Comparison of ENCODE assay signal across 2 cellular contexts in the genomic region with DNA sequence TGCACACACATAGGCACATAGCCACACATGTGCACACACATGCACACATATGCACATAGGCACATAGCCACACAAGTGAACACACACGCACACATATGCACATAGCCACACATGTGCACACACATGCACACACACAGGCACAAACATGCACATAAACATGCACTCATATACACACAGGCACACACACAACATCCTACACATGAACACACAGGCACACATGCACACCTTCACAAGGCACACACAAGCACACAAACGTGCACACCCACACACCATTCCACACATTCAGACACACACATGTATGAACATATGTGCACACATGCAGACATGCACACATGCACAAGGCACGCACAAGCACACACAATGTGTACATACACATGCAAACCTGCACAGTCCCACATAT.
TF ChIP-seq lines count a peak whose summit lies in the region.

No MANE protein-coding gene starts in this region.

TF ChIP-seq in HEK293, 187 proteins besides CTCF, POLR2A, EP300 and RAD21 (continued from another document):
- TF ChIP-seq, protein P1, sequence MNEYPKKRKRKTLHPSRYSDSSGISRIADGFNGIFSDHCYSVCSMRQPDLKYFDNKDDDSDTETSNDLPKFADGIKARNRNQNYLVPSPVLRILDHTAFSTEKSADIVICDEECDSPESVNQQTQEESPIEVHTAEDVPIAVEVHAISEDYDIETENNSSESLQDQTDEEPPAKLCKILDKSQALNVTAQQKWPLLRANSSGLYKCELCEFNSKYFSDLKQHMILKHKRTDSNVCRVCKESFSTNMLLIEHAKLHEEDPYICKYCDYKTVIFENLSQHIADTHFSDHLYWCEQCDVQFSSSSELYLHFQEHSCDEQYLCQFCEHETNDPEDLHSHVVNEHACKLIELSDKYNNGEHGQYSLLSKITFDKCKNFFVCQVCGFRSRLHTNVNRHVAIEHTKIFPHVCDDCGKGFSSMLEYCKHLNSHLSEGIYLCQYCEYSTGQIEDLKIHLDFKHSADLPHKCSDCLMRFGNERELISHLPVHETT (tag by site-specific recombination; IDR thresholded peaks at IDR 0.05) = no peak
- TF ChIP-seq ZNF140 (tag by site-specific recombination; IDR thresholded peaks at IDR 0.05) (no peak), BCL11A (tag by site-specific recombination; IDR thresholded peaks at IDR 0.05; ENCODE audit: low read depth) (no peak), GLI4 (tag by site-specific recombination; IDR thresholded peaks at IDR 0.05) (peak; percentile 59; the same call in 1 of the 2 replicates), HOXD13 (CRISPR knock-in tag; IDR thresholded peaks at IDR 0.05; ENCODE audit: borderline replicate concordance) (0 out of 2 replicates have a peak, but pooled peaks have one; percentile 14), ZNF548 (tag by site-specific recombination; IDR thresholded peaks at IDR 0.05) (no peak)
- TF ChIP-seq, protein P2, sequence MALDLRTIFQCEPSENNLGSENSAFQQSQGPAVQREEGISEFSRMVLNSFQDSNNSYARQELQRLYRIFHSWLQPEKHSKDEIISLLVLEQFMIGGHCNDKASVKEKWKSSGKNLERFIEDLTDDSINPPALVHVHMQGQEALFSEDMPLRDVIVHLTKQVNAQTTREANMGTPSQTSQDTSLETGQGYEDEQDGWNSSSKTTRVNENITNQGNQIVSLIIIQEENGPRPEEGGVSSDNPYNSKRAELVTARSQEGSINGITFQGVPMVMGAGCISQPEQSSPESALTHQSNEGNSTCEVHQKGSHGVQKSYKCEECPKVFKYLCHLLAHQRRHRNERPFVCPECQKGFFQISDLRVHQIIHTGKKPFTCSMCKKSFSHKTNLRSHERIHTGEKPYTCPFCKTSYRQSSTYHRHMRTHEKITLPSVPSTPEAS (tag by site-specific recombination; IDR thresholded peaks at IDR 0.05) = peak; percentile 58; the same call in 1 of the 2 replicates
- TF ChIP-seq, protein P3, sequence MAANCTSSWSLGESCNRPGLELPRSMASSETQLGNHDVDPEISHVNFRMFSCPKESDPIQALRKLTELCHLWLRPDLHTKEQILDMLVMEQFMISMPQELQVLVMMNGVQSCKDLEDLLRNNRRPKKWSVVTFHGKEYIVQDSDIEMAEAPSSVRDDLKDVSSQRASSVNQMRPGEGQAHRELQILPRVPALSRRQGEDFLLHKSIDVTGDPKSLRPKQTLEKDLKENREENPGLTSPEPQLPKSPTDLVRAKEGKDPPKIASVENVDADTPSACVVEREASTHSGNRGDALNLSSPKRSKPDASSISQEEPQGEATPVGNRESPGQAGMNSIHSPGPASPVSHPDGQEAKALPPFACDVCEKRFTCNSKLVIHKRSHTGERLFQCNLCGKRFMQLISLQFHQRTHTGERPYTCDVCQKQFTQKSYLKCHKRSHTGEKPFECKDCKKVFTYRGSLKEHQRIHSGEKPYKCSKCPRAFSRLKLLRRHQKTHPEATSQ (tag by site-specific recombination; IDR thresholded peaks at IDR 0.05) = no peak
- TF ChIP-seq, protein P4, sequence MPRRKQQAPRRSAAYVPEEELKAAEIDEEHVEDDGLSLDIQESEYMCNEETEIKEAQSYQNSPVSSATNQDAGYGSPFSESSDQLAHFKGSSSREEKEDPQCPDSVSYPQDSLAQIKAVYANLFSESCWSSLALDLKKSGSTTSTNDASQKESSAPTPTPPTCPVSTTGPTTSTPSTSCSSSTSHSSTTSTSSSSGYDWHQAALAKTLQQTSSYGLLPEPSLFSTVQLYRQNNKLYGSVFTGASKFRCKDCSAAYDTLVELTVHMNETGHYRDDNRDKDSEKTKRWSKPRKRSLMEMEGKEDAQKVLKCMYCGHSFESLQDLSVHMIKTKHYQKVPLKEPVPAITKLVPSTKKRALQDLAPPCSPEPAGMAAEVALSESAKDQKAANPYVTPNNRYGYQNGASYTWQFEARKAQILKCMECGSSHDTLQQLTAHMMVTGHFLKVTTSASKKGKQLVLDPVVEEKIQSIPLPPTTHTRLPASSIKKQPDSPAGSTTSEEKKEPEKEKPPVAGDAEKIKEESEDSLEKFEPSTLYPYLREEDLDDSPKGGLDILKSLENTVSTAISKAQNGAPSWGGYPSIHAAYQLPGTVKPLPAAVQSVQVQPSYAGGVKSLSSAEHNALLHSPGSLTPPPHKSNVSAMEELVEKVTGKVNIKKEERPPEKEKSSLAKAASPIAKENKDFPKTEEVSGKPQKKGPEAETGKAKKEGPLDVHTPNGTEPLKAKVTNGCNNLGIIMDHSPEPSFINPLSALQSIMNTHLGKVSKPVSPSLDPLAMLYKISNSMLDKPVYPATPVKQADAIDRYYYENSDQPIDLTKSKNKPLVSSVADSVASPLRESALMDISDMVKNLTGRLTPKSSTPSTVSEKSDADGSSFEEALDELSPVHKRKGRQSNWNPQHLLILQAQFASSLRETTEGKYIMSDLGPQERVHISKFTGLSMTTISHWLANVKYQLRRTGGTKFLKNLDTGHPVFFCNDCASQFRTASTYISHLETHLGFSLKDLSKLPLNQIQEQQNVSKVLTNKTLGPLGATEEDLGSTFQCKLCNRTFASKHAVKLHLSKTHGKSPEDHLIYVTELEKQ (tag by site-specific recombination; IDR thresholded peaks at IDR 0.05; ENCODE audit: borderline replicate concordance) = no peak

TF ChIP-seq in WTC11, 78 proteins besides CTCF, POLR2A, EP300 and RAD21:
- TF ChIP-seq, protein P5, sequence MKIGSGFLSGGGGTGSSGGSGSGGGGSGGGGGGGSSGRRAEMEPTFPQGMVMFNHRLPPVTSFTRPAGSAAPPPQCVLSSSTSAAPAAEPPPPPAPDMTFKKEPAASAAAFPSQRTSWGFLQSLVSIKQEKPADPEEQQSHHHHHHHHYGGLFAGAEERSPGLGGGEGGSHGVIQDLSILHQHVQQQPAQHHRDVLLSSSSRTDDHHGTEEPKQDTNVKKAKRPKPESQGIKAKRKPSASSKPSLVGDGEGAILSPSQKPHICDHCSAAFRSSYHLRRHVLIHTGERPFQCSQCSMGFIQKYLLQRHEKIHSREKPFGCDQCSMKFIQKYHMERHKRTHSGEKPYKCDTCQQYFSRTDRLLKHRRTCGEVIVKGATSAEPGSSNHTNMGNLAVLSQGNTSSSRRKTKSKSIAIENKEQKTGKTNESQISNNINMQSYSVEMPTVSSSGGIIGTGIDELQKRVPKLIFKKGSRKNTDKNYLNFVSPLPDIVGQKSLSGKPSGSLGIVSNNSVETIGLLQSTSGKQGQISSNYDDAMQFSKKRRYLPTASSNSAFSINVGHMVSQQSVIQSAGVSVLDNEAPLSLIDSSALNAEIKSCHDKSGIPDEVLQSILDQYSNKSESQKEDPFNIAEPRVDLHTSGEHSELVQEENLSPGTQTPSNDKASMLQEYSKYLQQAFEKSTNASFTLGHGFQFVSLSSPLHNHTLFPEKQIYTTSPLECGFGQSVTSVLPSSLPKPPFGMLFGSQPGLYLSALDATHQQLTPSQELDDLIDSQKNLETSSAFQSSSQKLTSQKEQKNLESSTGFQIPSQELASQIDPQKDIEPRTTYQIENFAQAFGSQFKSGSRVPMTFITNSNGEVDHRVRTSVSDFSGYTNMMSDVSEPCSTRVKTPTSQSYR (CRISPR knock-in tag; IDR thresholded peaks at IDR 0.05) = no peak
- TF ChIP-seq ZNF317 (CRISPR knock-in tag; IDR thresholded peaks at IDR 0.05; ENCODE audit: borderline replicate concordance, low read depth) (no peak), PRRX2 (CRISPR knock-in tag; IDR thresholded peaks at IDR 0.05) (no peak), NR2C2 (CRISPR knock-in tag; IDR thresholded peaks at IDR 0.05) (no peak), CREB1 (CRISPR knock-in tag; IDR thresholded peaks at IDR 0.05) (no peak), SMAD4 (CRISPR knock-in tag; IDR thresholded peaks at IDR 0.05) (no peak), FOXJ3 (CRISPR knock-in tag; IDR thresholded peaks at IDR 0.05; ENCODE audit: borderline replicate concordance) (no peak), NR1H2 (CRISPR knock-in tag; IDR thresholded peaks at IDR 0.05) (no peak)
- TF ChIP-seq, protein P6, sequence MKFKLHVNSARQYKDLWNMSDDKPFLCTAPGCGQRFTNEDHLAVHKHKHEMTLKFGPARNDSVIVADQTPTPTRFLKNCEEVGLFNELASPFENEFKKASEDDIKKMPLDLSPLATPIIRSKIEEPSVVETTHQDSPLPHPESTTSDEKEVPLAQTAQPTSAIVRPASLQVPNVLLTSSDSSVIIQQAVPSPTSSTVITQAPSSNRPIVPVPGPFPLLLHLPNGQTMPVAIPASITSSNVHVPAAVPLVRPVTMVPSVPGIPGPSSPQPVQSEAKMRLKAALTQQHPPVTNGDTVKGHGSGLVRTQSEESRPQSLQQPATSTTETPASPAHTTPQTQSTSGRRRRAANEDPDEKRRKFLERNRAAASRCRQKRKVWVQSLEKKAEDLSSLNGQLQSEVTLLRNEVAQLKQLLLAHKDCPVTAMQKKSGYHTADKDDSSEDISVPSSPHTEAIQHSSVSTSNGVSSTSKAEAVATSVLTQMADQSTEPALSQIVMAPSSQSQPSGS (CRISPR knock-in tag; IDR thresholded peaks at IDR 0.05; ENCODE audit: borderline replicate concordance, low read depth) = no peak
- TF ChIP-seq, protein P7, sequence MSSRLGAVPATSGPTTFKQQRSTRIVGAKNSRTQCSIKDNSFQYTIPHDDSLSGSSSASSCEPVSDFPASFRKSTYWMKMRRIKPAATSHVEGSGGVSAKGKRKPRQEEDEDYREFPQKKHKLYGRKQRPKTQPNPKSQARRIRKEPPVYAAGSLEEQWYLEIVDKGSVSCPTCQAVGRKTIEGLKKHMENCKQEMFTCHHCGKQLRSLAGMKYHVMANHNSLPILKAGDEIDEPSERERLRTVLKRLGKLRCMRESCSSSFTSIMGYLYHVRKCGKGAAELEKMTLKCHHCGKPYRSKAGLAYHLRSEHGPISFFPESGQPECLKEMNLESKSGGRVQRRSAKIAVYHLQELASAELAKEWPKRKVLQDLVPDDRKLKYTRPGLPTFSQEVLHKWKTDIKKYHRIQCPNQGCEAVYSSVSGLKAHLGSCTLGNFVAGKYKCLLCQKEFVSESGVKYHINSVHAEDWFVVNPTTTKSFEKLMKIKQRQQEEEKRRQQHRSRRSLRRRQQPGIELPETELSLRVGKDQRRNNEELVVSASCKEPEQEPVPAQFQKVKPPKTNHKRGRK (CRISPR knock-in tag; IDR thresholded peaks at IDR 0.05; ENCODE audit: borderline replicate concordance) = no peak
- TF ChIP-seq, protein P8, sequence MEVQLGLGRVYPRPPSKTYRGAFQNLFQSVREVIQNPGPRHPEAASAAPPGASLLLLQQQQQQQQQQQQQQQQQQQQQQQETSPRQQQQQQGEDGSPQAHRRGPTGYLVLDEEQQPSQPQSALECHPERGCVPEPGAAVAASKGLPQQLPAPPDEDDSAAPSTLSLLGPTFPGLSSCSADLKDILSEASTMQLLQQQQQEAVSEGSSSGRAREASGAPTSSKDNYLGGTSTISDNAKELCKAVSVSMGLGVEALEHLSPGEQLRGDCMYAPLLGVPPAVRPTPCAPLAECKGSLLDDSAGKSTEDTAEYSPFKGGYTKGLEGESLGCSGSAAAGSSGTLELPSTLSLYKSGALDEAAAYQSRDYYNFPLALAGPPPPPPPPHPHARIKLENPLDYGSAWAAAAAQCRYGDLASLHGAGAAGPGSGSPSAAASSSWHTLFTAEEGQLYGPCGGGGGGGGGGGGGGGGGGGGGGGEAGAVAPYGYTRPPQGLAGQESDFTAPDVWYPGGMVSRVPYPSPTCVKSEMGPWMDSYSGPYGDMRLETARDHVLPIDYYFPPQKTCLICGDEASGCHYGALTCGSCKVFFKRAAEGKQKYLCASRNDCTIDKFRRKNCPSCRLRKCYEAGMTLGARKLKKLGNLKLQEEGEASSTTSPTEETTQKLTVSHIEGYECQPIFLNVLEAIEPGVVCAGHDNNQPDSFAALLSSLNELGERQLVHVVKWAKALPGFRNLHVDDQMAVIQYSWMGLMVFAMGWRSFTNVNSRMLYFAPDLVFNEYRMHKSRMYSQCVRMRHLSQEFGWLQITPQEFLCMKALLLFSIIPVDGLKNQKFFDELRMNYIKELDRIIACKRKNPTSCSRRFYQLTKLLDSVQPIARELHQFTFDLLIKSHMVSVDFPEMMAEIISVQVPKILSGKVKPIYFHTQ (CRISPR knock-in tag; IDR thresholded peaks at IDR 0.05) = no peak
- TF ChIP-seq, protein P9, sequence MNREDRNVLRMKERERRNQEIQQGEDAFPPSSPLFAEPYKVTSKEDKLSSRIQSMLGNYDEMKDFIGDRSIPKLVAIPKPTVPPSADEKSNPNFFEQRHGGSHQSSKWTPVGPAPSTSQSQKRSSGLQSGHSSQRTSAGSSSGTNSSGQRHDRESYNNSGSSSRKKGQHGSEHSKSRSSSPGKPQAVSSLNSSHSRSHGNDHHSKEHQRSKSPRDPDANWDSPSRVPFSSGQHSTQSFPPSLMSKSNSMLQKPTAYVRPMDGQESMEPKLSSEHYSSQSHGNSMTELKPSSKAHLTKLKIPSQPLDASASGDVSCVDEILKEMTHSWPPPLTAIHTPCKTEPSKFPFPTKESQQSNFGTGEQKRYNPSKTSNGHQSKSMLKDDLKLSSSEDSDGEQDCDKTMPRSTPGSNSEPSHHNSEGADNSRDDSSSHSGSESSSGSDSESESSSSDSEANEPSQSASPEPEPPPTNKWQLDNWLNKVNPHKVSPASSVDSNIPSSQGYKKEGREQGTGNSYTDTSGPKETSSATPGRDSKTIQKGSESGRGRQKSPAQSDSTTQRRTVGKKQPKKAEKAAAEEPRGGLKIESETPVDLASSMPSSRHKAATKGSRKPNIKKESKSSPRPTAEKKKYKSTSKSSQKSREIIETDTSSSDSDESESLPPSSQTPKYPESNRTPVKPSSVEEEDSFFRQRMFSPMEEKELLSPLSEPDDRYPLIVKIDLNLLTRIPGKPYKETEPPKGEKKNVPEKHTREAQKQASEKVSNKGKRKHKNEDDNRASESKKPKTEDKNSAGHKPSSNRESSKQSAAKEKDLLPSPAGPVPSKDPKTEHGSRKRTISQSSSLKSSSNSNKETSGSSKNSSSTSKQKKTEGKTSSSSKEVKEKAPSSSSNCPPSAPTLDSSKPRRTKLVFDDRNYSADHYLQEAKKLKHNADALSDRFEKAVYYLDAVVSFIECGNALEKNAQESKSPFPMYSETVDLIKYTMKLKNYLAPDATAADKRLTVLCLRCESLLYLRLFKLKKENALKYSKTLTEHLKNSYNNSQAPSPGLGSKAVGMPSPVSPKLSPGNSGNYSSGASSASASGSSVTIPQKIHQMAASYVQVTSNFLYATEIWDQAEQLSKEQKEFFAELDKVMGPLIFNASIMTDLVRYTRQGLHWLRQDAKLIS (CRISPR knock-in tag; IDR thresholded peaks at IDR 0.05; ENCODE audit: borderline replicate concordance) = no peak
- TF ChIP-seq, protein P10, sequence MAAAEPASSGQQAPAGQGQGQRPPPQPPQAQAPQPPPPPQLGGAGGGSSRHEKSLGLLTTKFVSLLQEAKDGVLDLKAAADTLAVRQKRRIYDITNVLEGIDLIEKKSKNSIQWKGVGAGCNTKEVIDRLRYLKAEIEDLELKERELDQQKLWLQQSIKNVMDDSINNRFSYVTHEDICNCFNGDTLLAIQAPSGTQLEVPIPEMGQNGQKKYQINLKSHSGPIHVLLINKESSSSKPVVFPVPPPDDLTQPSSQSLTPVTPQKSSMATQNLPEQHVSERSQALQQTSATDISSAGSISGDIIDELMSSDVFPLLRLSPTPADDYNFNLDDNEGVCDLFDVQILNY (CRISPR knock-in tag; IDR thresholded peaks at IDR 0.05) = no peak
- TF ChIP-seq, protein P11, sequence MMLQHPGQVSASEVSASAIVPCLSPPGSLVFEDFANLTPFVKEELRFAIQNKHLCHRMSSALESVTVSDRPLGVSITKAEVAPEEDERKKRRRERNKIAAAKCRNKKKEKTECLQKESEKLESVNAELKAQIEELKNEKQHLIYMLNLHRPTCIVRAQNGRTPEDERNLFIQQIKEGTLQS (CRISPR knock-in tag; conservative IDR thresholded peaks at IDR 0.05) = no peak
- TF ChIP-seq, protein P12, sequence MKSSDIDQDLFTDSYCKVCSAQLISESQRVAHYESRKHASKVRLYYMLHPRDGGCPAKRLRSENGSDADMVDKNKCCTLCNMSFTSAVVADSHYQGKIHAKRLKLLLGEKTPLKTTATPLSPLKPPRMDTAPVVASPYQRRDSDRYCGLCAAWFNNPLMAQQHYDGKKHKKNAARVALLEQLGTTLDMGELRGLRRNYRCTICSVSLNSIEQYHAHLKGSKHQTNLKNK (CRISPR knock-in tag; IDR thresholded peaks at IDR 0.05) = no peak
